ENCODE assay signal across 13 cellular contexts in the genomic region with DNA sequence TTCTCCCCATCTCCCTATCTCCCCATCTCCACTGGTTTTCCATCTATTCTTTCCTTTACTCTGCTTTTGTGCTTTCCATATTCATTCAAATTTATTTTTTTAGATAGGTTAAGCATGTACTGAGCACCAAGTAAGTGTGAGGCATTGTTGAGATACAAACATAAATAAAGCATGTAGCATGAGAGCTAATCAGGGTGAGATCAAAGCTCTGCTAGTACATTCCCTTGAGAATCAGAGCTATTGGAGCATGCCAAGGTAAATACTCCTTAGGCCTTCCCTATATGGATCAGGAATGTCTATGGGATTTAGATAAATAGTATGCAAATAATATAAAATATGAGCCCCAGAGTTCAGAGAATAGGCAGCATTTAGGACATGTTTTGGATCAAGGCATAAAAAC. TPM values are rescaled to one million over a fixed set of nuclear protein-coding genes. Genes with fewer than 3 reads are reported as not detected.
DNase-seq lines count a peak whose midpoint lies in the region; ATAC-seq and TF ChIP-seq lines count a peak whose summit lies in the region.
"Had no signal": no experiment of that assay in that cellular context is flagged by ENCODE, and none has a peak within 500 bp of the region (broad histone marks: within the 10 kb centered on the region; RNA-seq: fewer than 3 reads in every experiment).

No MANE protein-coding gene starts in this region.

- H3K27ac ChIP-seq in 22Rv1, result peak overlapping the region; percentile 51
- peak overlapping the region; percentile 84 for H3K27ac ChIP-seq in psoas muscle

- H3K36me3 ChIP-seq in psoas muscle (ENCODE audit: insufficient read depth in 1 of 2, low read depth in 1 of 2), result no peaks in the 10 kb centered on the region

- H3K27me3 ChIP-seq in psoas muscle (ENCODE audit: insufficient read depth in 3 of 3, low read length in 2 of 3), result no peaks in the 10 kb centered on the region

- DNase-seq in LNCaP clone FGC (ENCODE audit: low read depth) (peak; percentile 92), epithelial cell of esophagus (ENCODE audit: low read depth) (peak; percentile 15), psoas muscle (no peak), superior temporal gyrus (ENCODE audit: extremely low spot score) (no peak)
- no peak for DNase-seq in activated CD4-positive, alpha-beta T cell treated with anti-CD3 and anti-CD28 coated beads, Interleukin-2, amount 50 U/mL, for 1 hour
- DNase-seq: activated CD4-positive, alpha-beta T cell treated with anti-CD3 and anti-CD28 coated beads for 1 hour; endodermal cell; naive thymus-derived CD4-positive, alpha-beta T cell; small intestine; T-helper 2 cell had no signal

- peaks cover 58% of the 10 kb centered on the region for H3K4me1 ChIP-seq in psoas muscle

- H3K9me3 ChIP-seq in psoas muscle, result no peaks in the 10 kb centered on the region

- H3K4me3 ChIP-seq in LNCaP clone FGC (ENCODE audit: low read depth, low read length) (no peak overlapping the region), epithelial cell of esophagus (ENCODE audit: low read length) (no peak overlapping the region), psoas muscle (peak overlapping the region; percentile 19)

- no peak for ATAC-seq in psoas muscle
- no peak for ATAC-seq in GM21529 (IDR thresholded peaks at IDR 0.05; ENCODE audit: unreplicated experiment)
- no peak for ATAC-seq in HG02852 (IDR thresholded peaks at IDR 0.05; ENCODE audit: unreplicated experiment)
- ATAC-seq: naive thymus-derived CD4-positive, alpha-beta T cell had no signal

- intact Hi-C loops in psoas muscle (cut with DNase I), result loop anchor here in 1 of 2 donors (5.0 kb wide), 1 partner anchor 36 kb away; no protein-coding TSS in a partner anchor

- TF ChIP-seq CTCF in 22Rv1 (IDR thresholded peaks at IDR 0.05), result no peak
- TF ChIP-seq CTCF in LNCaP clone FGC (IDR thresholded peaks at IDR 0.05; ENCODE audit: control insufficient read depth, extremely low read depth, insufficient read depth), result no peak
- TF ChIP-seq CTCF in epithelial cell of esophagus (IDR thresholded peaks at IDR 0.05; ENCODE audit: insufficient read depth, low read depth, low read length, missing control alignments), result no peak
- TF ChIP-seq CTCF in psoas muscle (IDR thresholded peaks at IDR 0.05), result no peak

RNA-seq across cellular contexts. Expression of gene BABAM2, which starts 25.3 kb away (rescaled TPM):
- 10 to 100 TPM; 48.2 to 74.5 (median 57.2) TPM for total RNA-seq in psoas muscle
- polyA plus RNA-seq in psoas muscle, result 10 to 100 TPM; 34.2 to 72.4 (median 40.6) TPM

RNA-seq across cellular contexts. Expression of gene RBKS, which starts 25.7 kb away (rescaled TPM):
- 1 to 10 TPM; 3.5 to 4.4 (median 3.8) TPM for total RNA-seq in psoas muscle
- polyA plus RNA-seq in psoas muscle, result 1 to 10 TPM; 4.1 to 7.3 (median 4.6) TPM

Comparison
In these comparisons a context has a peak if more than half of its experiments do, and no peak if none do; other contexts are left out.
1. DNase-seq: peak in LNCaP clone FGC (single experiment) and epithelial cell of esophagus (single experiment); none in psoas muscle (0 of 2), superior temporal gyrus (single experiment) and activated CD4-positive, alpha-beta T cell treated with anti-CD3 and anti-CD28 coated beads, Interleukin-2, amount 50 U/mL, for 1 hour (single experiment).